In the genomic region with DNA sequence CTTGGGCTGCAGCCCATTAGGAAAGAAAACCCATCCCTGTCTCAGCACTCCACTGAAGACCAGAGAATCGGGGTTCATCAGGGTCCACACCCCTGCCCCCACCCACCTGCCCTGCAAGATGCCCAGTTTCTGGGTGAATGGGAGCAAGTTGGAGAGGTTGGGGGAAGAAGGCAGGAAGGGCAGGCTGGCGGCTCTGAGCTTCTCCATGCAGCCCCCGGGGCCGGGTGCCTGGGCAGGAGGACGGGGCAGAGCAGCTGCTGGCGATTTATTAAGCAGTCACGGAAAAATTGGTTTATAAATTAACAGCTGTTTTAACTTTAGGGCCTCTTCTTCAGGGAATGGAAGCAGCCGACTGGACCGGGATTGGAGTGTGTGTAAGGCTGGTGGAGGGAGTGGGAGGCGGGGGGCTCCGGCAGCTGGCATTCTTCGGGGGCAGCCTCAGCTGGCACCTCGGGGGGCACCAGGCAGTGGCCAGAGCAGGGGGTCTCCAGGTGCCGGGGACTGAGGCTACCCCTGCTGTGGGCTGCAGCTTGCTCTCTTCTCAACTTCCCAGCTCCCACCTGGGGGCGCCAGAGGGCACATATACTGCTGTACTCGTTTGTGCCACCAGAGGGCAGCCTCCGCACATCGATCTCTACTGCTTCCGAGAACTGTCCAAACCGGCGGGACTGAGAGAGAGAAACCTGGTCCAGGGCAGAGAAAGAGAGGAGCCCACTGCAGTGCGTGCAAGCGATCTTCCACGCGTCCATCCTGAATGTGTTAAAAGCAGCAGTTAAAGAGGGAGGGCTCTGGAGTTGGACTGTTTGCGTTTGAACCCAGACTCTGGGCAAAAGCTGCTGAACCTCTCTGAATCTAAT, we compare ENCODE assay signal across 1 cellular context.
TF ChIP-seq lines count a peak whose summit lies in the region.

No MANE protein-coding gene starts in this region.

TF ChIP-seq in HEK293, 187 proteins besides CTCF, POLR2A, EP300 and RAD21 (continued from another document and continues in another):
- TF ChIP-seq, protein P1, sequence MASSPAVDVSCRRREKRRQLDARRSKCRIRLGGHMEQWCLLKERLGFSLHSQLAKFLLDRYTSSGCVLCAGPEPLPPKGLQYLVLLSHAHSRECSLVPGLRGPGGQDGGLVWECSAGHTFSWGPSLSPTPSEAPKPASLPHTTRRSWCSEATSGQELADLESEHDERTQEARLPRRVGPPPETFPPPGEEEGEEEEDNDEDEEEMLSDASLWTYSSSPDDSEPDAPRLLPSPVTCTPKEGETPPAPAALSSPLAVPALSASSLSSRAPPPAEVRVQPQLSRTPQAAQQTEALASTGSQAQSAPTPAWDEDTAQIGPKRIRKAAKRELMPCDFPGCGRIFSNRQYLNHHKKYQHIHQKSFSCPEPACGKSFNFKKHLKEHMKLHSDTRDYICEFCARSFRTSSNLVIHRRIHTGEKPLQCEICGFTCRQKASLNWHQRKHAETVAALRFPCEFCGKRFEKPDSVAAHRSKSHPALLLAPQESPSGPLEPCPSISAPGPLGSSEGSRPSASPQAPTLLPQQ (tag by site-specific recombination; IDR thresholded peaks at IDR 0.05): 0 out of 2 replicates have a peak, but pooled peaks have one; percentile 41
- no peak for TF ChIP-seq ZFP37 (tag by site-specific recombination; IDR thresholded peaks at IDR 0.05)
- TF ChIP-seq ZBTB8A (tag by site-specific recombination; IDR thresholded peaks at IDR 0.05): peak; percentile 32
- 0 out of 2 replicates have a peak, but pooled peaks have one; percentile 24 for TF ChIP-seq ZBTB7A (tag by site-specific recombination; IDR thresholded peaks at IDR 0.05; ENCODE audit: low read depth)
- TF ChIP-seq, protein P2, sequence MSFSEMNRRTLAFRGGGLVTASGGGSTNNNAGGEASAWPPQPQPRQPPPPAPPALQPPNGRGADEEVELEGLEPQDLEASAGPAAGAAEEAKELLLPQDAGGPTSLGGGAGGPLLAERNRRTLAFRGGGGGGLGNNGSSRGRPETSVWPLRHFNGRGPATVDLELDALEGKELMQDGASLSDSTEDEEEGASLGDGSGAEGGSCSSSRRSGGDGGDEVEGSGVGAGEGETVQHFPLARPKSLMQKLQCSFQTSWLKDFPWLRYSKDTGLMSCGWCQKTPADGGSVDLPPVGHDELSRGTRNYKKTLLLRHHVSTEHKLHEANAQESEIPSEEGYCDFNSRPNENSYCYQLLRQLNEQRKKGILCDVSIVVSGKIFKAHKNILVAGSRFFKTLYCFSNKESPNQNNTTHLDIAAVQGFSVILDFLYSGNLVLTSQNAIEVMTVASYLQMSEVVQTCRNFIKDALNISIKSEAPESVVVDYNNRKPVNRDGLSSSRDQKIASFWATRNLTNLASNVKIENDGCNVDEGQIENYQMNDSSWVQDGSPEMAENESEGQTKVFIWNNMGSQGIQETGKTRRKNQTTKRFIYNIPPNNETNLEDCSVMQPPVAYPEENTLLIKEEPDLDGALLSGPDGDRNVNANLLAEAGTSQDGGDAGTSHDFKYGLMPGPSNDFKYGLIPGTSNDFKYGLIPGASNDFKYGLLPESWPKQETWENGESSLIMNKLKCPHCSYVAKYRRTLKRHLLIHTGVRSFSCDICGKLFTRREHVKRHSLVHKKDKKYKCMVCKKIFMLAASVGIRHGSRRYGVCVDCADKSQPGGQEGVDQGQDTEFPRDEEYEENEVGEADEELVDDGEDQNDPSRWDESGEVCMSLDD (tag by site-specific recombination; IDR thresholded peaks at IDR 0.05): no peak
- peak; percentile 72; the same call in 1 of the 2 replicates for TF ChIP-seq ZNF24 (tag by site-specific recombination; IDR thresholded peaks at IDR 0.05)
- peak; percentile 54; the same call in 1 of the 2 replicates for TF ChIP-seq SP7 (tag by site-specific recombination; IDR thresholded peaks at IDR 0.05)
- TF ChIP-seq ZNF37A (tag by site-specific recombination; IDR thresholded peaks at IDR 0.05): no peak
- TF ChIP-seq, protein P3, sequence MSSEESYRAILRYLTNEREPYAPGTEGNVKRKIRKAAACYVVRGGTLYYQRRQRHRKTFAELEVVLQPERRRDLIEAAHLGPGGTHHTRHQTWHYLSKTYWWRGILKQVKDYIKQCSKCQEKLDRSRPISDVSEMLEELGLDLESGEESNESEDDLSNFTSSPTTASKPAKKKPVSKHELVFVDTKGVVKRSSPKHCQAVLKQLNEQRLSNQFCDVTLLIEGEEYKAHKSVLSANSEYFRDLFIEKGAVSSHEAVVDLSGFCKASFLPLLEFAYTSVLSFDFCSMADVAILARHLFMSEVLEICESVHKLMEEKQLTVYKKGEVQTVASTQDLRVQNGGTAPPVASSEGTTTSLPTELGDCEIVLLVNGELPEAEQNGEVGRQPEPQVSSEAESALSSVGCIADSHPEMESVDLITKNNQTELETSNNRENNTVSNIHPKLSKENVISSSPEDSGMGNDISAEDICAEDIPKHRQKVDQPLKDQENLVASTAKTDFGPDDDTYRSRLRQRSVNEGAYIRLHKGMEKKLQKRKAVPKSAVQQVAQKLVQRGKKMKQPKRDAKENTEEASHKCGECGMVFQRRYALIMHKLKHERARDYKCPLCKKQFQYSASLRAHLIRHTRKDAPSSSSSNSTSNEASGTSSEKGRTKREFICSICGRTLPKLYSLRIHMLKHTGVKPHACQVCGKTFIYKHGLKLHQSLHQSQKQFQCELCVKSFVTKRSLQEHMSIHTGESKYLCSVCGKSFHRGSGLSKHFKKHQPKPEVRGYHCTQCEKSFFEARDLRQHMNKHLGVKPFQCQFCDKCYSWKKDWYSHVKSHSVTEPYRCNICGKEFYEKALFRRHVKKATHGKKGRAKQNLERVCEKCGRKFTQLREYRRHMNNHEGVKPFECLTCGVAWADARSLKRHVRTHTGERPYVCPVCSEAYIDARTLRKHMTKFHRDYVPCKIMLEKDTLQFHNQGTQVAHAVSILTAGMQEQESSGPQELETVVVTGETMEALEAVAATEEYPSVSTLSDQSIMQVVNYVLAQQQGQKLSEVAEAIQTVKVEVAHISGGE (tag by site-specific recombination; conservative IDR thresholded peaks at IDR 0.05; ENCODE audit: low read depth): no peak; the same call in 1 of the 2 replicates
- TF ChIP-seq, protein P4, sequence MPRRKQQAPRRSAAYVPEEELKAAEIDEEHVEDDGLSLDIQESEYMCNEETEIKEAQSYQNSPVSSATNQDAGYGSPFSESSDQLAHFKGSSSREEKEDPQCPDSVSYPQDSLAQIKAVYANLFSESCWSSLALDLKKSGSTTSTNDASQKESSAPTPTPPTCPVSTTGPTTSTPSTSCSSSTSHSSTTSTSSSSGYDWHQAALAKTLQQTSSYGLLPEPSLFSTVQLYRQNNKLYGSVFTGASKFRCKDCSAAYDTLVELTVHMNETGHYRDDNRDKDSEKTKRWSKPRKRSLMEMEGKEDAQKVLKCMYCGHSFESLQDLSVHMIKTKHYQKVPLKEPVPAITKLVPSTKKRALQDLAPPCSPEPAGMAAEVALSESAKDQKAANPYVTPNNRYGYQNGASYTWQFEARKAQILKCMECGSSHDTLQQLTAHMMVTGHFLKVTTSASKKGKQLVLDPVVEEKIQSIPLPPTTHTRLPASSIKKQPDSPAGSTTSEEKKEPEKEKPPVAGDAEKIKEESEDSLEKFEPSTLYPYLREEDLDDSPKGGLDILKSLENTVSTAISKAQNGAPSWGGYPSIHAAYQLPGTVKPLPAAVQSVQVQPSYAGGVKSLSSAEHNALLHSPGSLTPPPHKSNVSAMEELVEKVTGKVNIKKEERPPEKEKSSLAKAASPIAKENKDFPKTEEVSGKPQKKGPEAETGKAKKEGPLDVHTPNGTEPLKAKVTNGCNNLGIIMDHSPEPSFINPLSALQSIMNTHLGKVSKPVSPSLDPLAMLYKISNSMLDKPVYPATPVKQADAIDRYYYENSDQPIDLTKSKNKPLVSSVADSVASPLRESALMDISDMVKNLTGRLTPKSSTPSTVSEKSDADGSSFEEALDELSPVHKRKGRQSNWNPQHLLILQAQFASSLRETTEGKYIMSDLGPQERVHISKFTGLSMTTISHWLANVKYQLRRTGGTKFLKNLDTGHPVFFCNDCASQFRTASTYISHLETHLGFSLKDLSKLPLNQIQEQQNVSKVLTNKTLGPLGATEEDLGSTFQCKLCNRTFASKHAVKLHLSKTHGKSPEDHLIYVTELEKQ (tag by site-specific recombination; IDR thresholded peaks at IDR 0.05; ENCODE audit: borderline replicate concordance): no peak
- TF ChIP-seq, protein P5, sequence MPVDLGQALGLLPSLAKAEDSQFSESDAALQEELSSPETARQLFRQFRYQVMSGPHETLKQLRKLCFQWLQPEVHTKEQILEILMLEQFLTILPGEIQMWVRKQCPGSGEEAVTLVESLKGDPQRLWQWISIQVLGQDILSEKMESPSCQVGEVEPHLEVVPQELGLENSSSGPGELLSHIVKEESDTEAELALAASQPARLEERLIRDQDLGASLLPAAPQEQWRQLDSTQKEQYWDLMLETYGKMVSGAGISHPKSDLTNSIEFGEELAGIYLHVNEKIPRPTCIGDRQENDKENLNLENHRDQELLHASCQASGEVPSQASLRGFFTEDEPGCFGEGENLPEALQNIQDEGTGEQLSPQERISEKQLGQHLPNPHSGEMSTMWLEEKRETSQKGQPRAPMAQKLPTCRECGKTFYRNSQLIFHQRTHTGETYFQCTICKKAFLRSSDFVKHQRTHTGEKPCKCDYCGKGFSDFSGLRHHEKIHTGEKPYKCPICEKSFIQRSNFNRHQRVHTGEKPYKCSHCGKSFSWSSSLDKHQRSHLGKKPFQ (tag by site-specific recombination; IDR thresholded peaks at IDR 0.05): no peak
- no peak for TF ChIP-seq ZNF248 (tag by site-specific recombination; IDR thresholded peaks at IDR 0.05)
- TF ChIP-seq, protein P6, sequence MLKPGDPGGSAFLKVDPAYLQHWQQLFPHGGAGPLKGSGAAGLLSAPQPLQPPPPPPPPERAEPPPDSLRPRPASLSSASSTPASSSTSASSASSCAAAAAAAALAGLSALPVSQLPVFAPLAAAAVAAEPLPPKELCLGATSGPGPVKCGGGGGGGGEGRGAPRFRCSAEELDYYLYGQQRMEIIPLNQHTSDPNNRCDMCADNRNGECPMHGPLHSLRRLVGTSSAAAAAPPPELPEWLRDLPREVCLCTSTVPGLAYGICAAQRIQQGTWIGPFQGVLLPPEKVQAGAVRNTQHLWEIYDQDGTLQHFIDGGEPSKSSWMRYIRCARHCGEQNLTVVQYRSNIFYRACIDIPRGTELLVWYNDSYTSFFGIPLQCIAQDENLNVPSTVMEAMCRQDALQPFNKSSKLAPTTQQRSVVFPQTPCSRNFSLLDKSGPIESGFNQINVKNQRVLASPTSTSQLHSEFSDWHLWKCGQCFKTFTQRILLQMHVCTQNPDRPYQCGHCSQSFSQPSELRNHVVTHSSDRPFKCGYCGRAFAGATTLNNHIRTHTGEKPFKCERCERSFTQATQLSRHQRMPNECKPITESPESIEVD (tag by site-specific recombination; IDR thresholded peaks at IDR 0.05): no peak
- peak; percentile 26; the same call in 1 of the 2 replicates for TF ChIP-seq ZNF335 (tag by site-specific recombination; conservative IDR thresholded peaks at IDR 0.05)
- TF ChIP-seq, protein P7, sequence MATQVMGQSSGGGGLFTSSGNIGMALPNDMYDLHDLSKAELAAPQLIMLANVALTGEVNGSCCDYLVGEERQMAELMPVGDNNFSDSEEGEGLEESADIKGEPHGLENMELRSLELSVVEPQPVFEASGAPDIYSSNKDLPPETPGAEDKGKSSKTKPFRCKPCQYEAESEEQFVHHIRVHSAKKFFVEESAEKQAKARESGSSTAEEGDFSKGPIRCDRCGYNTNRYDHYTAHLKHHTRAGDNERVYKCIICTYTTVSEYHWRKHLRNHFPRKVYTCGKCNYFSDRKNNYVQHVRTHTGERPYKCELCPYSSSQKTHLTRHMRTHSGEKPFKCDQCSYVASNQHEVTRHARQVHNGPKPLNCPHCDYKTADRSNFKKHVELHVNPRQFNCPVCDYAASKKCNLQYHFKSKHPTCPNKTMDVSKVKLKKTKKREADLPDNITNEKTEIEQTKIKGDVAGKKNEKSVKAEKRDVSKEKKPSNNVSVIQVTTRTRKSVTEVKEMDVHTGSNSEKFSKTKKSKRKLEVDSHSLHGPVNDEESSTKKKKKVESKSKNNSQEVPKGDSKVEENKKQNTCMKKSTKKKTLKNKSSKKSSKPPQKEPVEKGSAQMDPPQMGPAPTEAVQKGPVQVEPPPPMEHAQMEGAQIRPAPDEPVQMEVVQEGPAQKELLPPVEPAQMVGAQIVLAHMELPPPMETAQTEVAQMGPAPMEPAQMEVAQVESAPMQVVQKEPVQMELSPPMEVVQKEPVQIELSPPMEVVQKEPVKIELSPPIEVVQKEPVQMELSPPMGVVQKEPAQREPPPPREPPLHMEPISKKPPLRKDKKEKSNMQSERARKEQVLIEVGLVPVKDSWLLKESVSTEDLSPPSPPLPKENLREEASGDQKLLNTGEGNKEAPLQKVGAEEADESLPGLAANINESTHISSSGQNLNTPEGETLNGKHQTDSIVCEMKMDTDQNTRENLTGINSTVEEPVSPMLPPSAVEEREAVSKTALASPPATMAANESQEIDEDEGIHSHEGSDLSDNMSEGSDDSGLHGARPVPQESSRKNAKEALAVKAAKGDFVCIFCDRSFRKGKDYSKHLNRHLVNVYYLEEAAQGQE (tag by site-specific recombination; IDR thresholded peaks at IDR 0.05): peak; percentile 95
- TF ChIP-seq, protein P8, sequence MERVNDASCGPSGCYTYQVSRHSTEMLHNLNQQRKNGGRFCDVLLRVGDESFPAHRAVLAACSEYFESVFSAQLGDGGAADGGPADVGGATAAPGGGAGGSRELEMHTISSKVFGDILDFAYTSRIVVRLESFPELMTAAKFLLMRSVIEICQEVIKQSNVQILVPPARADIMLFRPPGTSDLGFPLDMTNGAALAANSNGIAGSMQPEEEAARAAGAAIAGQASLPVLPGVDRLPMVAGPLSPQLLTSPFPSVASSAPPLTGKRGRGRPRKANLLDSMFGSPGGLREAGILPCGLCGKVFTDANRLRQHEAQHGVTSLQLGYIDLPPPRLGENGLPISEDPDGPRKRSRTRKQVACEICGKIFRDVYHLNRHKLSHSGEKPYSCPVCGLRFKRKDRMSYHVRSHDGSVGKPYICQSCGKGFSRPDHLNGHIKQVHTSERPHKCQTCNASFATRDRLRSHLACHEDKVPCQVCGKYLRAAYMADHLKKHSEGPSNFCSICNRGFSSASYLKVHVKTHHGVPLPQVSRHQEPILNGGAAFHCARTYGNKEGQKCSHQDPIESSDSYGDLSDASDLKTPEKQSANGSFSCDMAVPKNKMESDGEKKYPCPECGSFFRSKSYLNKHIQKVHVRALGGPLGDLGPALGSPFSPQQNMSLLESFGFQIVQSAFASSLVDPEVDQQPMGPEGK (tag by site-specific recombination; IDR thresholded peaks at IDR 0.05): no peak
- peak; percentile 43; the same call in 1 of the 2 replicates for TF ChIP-seq PRDM1 (tag by site-specific recombination; IDR thresholded peaks at IDR 0.05)
- no peak for TF ChIP-seq ZNF670 (tag by site-specific recombination; IDR thresholded peaks at IDR 0.05; ENCODE audit: low read depth)
- peak; percentile 85 for TF ChIP-seq ZIC2 (tag by site-specific recombination; IDR thresholded peaks at IDR 0.05)
- TF ChIP-seq, protein P9, sequence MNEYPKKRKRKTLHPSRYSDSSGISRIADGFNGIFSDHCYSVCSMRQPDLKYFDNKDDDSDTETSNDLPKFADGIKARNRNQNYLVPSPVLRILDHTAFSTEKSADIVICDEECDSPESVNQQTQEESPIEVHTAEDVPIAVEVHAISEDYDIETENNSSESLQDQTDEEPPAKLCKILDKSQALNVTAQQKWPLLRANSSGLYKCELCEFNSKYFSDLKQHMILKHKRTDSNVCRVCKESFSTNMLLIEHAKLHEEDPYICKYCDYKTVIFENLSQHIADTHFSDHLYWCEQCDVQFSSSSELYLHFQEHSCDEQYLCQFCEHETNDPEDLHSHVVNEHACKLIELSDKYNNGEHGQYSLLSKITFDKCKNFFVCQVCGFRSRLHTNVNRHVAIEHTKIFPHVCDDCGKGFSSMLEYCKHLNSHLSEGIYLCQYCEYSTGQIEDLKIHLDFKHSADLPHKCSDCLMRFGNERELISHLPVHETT (tag by site-specific recombination; IDR thresholded peaks at IDR 0.05): peak; percentile 77
- peak; percentile 80 for TF ChIP-seq ZBTB17 (tag by site-specific recombination; IDR thresholded peaks at IDR 0.05)
- TF ChIP-seq GLIS1 (tag by site-specific recombination; IDR thresholded peaks at IDR 0.05): peak; percentile 19; the same call in 1 of the 2 replicates
- no peak for TF ChIP-seq ZNF426 (tag by site-specific recombination; IDR thresholded peaks at IDR 0.05)
